21 cellular contexts compared by ENCODE assay signal in genomic region chr19:14615628-14616027, GRCh38. TPM values are rescaled to one million over a fixed set of nuclear protein-coding genes. Genes with fewer than 3 reads are reported as not detected.
DNase-seq lines count a peak whose midpoint lies in the region; ATAC-seq and TF ChIP-seq lines count a peak whose summit lies in the region.
"Had no signal": no experiment of that assay in that cellular context is flagged by ENCODE, and none has a peak within 500 bp of the region (broad histone marks: within the 10 kb centered on the region; RNA-seq: fewer than 3 reads in every experiment).

No MANE protein-coding gene starts in this region.

- POLR2A ChIA-PET in activated CD4-positive, alpha-beta memory T cell treated with anti-CD3 and anti-CD28 coated beads, Interleukin-2, amount 10 ng/mL, durations not matched to agents 7 days and 5 days (lab: Charles Lee), result no interaction called here

- no peak overlapping the region for H3K4me3 ChIP-seq in NB4 (ENCODE audit: low read depth, low read length)
- H3K4me3 ChIP-seq: GM23248, HAP-1, SJSA1 had no signal

- peak overlapping the region; percentile 2 for H3K27ac Mint-ChIP-seq in dendritic cell treated with granulocyte-macrophage colony-stimulating factor and Interleukin-4, amounts not matched to agents 40 ng/mL and 50 ng/mL, for 4 days
- H3K27ac Mint-ChIP-seq in stimulated activated naive B cell treated with anti-CD40 and anti-IgM and Interleukin-4, amounts not matched to agents 10 μg/mL and 1 μg/mL and 100 μg/mL, for 72 hours, result peak overlapping the region; percentile 82
- no peak overlapping the region for H3K27ac Mint-ChIP-seq in activated CD4-positive, alpha-beta memory T cell treated with anti-CD3 and anti-CD28 coated beads, Interleukin-2, amount 10 ng/mL, durations not matched to agents 7 days and 5 days

- H3K36me3 Mint-ChIP-seq in dendritic cell treated with granulocyte-macrophage colony-stimulating factor and Interleukin-4, amounts not matched to agents 40 ng/mL and 50 ng/mL, for 4 days (ENCODE audit: low read depth), result no peaks in the 10 kb centered on the region
- H3K36me3 Mint-ChIP-seq in stimulated activated naive B cell treated with anti-CD40 and anti-IgM and Interleukin-4, amounts not matched to agents 10 μg/mL and 1 μg/mL and 100 μg/mL, for 72 hours, result peaks cover 47 to 54% of the 10 kb centered on the region in 2 donors
- no peaks in the 10 kb centered on the region for H3K36me3 Mint-ChIP-seq in activated CD4-positive, alpha-beta memory T cell treated with anti-CD3 and anti-CD28 coated beads, Interleukin-2, amount 10 ng/mL, durations not matched to agents 7 days and 5 days (ENCODE audit: low read depth)

- H3K4me1 Mint-ChIP-seq in dendritic cell treated with granulocyte-macrophage colony-stimulating factor and Interleukin-4, amounts not matched to agents 40 ng/mL and 50 ng/mL, for 4 days (ENCODE audit: low read depth), result peaks cover 42% of the 10 kb centered on the region
- H3K4me1 Mint-ChIP-seq in stimulated activated naive B cell treated with anti-CD40 and anti-IgM and Interleukin-4, amounts not matched to agents 10 μg/mL and 1 μg/mL and 100 μg/mL, for 72 hours, result peaks cover 30 to 57% of the 10 kb centered on the region in 2 donors
- H3K4me1 Mint-ChIP-seq in activated CD4-positive, alpha-beta memory T cell treated with anti-CD3 and anti-CD28 coated beads, Interleukin-2, amount 10 ng/mL, durations not matched to agents 7 days and 5 days, result no peaks in the 10 kb centered on the region

- DNase-seq in NOMO-1 treated with DMSO at 0.1 percent for 48 hours (lab: John Stamatoyannopoulos, UW; ENCODE audit: unreplicated experiment) (peak; percentile 10), NOMO-1 treated with dmso at 0.1 percent for 144 hours (lab: John Stamatoyannopoulos, UW; ENCODE audit: unreplicated experiment) (no peak), NB4 (ENCODE audit: low read depth) (peak; percentile 38), NCI-H2196 (lab: John Stamatoyannopoulos, UW; ENCODE audit: unreplicated experiment) (no peak)
- DNase-seq in stimulated activated naive B cell treated with anti-CD40 and anti-IgM and Interleukin-4, amounts not matched to agents 10 μg/mL and 1 μg/mL and 100 μg/mL, for 72 hours, result no peak
- DNase-seq in activated naive CD4-positive, alpha-beta T cell (lab: John Stamatoyannopoulos, UW), result no peak
- DNase-seq in activated CD4-positive, alpha-beta memory T cell treated with anti-CD3 and anti-CD28 coated beads, Interleukin-2, amount 10 ng/mL, durations not matched to agents 7 days and 5 days, result no peak
- DNase-seq: 8988T, GM23248, KBM-7, MM.1S, NCI-H1417, NCI-H187 treated with DMSO at 0.1 percent for 48 hours, NCI-H2227 treated with DMSO at 0.1 percent for 48 hours, NCI-H510A, NCI-H748 treated with DMSO at 0.1 percent for 48 hours had no signal

- intact Hi-C loops in dendritic cell treated with granulocyte-macrophage colony-stimulating factor and Interleukin-4, amounts not matched to agents 40 ng/mL and 50 ng/mL, for 4 days (cut with micrococcal nuclease), result no loop called here

- no peak for ATAC-seq in stimulated activated naive B cell treated with anti-CD40 and anti-IgM and Interleukin-4, amounts not matched to agents 10 μg/mL and 1 μg/mL and 100 μg/mL, for 72 hours (replicated peaks)
- ATAC-seq: Right ventricle myocardium inferior had no signal

- TF ChIP-seq POLR2A in NB4 (IDR thresholded peaks at IDR 0.05; ENCODE audit: extremely low read depth, insufficient read length), result no peak

- CTCF ChIA-PET in activated CD4-positive, alpha-beta memory T cell treated with anti-CD3 and anti-CD28 coated beads, Interleukin-2, amount 10 ng/mL, durations not matched to agents 7 days and 5 days (lab: Charles Lee), result no interaction called here

- H3K4me3 Mint-ChIP-seq in dendritic cell treated with granulocyte-macrophage colony-stimulating factor and Interleukin-4, amounts not matched to agents 40 ng/mL and 50 ng/mL, for 4 days, result no peak overlapping the region
- no peak overlapping the region for H3K4me3 Mint-ChIP-seq in stimulated activated naive B cell treated with anti-CD40 and anti-IgM and Interleukin-4, amounts not matched to agents 10 μg/mL and 1 μg/mL and 100 μg/mL, for 72 hours
- H3K4me3 Mint-ChIP-seq in activated CD4-positive, alpha-beta memory T cell treated with anti-CD3 and anti-CD28 coated beads, Interleukin-2, amount 10 ng/mL, durations not matched to agents 7 days and 5 days, result no peak overlapping the region

- peaks cover 15% of the 10 kb centered on the region for H3K9me3 Mint-ChIP-seq in dendritic cell treated with granulocyte-macrophage colony-stimulating factor and Interleukin-4, amounts not matched to agents 40 ng/mL and 50 ng/mL, for 4 days
- peaks cover 6 to 10% of the 10 kb centered on the region in 2 donors for H3K9me3 Mint-ChIP-seq in stimulated activated naive B cell treated with anti-CD40 and anti-IgM and Interleukin-4, amounts not matched to agents 10 μg/mL and 1 μg/mL and 100 μg/mL, for 72 hours
- peaks cover 17% of the 10 kb centered on the region for H3K9me3 Mint-ChIP-seq in activated CD4-positive, alpha-beta memory T cell treated with anti-CD3 and anti-CD28 coated beads, Interleukin-2, amount 10 ng/mL, durations not matched to agents 7 days and 5 days

- no peak for TF ChIP-seq CTCF in NB4 (IDR thresholded peaks at IDR 0.05; ENCODE audit: low read depth, low read length)

- H3K27me3 Mint-ChIP-seq in dendritic cell treated with granulocyte-macrophage colony-stimulating factor and Interleukin-4, amounts not matched to agents 40 ng/mL and 50 ng/mL, for 4 days, result no peaks in the 10 kb centered on the region
- H3K27me3 Mint-ChIP-seq in stimulated activated naive B cell treated with anti-CD40 and anti-IgM and Interleukin-4, amounts not matched to agents 10 μg/mL and 1 μg/mL and 100 μg/mL, for 72 hours, result no peaks in the 10 kb centered on the region
- no peaks in the 10 kb centered on the region for H3K27me3 Mint-ChIP-seq in activated CD4-positive, alpha-beta memory T cell treated with anti-CD3 and anti-CD28 coated beads, Interleukin-2, amount 10 ng/mL, durations not matched to agents 7 days and 5 days

RNA-seq across cellular contexts. Expression of gene CLEC17A, which starts 32.7 kb away (rescaled TPM):
- not detected for total RNA-seq in activated CD4-positive, alpha-beta memory T cell treated with anti-CD3 and anti-CD28 coated beads, Interleukin-2, amount 10 ng/mL, durations not matched to agents 7 days and 5 days
- total RNA-seq: Daoy, GM23248, Right ventricle myocardium inferior had no signal

RNA-seq across cellular contexts. Expression of gene NDUFB7, which starts 43.8 kb away (rescaled TPM):
- total RNA-seq in activated CD4-positive, alpha-beta memory T cell treated with anti-CD3 and anti-CD28 coated beads, Interleukin-2, amount 10 ng/mL, durations not matched to agents 7 days and 5 days, result 10 to 100 TPM; 91.6 to 93.0 TPM

RNA-seq across cellular contexts. Expression of gene ADGRE3, which starts 59.0 kb away (rescaled TPM):
- not detected for total RNA-seq in activated CD4-positive, alpha-beta memory T cell treated with anti-CD3 and anti-CD28 coated beads, Interleukin-2, amount 10 ng/mL, durations not matched to agents 7 days and 5 days
- total RNA-seq: Daoy, GM23248, SJSA1 had no signal

Comparison
In these comparisons a context has a peak if more than half of its experiments do, and no peak if none do; other contexts are left out.
1. DNase-seq: peak in NOMO-1 treated with DMSO at 0.1 percent for 48 hours (single experiment) and NB4 (single experiment); none in NOMO-1 treated with dmso at 0.1 percent for 144 hours (single experiment), stimulated activated naive B cell treated with anti-CD40 and anti-IgM and Interleukin-4, amounts not matched to agents 10 μg/mL and 1 μg/mL and 100 μg/mL, for 72 hours (single experiment), NCI-H2196 (single experiment), activated naive CD4-positive, alpha-beta T cell (0 of 4) and activated CD4-positive, alpha-beta memory T cell treated with anti-CD3 and anti-CD28 coated beads, Interleukin-2, amount 10 ng/mL, durations not matched to agents 7 days and 5 days (single experiment).